Comparison of ENCODE assay signal across 1 cellular context in the genomic region with DNA sequence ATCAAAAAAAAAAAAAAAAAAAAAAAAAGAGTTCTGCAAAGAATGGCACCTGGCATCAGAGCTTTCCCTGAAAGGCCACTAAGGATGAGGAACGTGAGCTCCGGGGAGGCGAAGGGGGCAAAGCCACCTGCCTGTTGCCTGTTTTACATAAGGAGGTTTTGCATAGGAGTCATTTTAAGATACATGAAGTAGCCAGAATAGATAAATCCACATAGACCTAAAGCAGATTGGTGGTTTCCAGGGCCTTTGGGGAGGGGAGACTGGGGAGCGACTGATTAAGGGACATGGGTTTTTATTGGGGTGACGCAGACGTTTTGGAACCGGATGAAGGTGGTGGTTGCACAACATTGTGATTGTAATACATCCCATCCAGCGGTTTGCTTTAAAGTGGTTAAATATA.
TF ChIP-seq lines count a peak whose summit lies in the region.

No MANE protein-coding gene starts in this region.

TF ChIP-seq in WTC11, 78 proteins besides CTCF, POLR2A, EP300 and RAD21 (continued from another document):
- TF ChIP-seq, protein P1, sequence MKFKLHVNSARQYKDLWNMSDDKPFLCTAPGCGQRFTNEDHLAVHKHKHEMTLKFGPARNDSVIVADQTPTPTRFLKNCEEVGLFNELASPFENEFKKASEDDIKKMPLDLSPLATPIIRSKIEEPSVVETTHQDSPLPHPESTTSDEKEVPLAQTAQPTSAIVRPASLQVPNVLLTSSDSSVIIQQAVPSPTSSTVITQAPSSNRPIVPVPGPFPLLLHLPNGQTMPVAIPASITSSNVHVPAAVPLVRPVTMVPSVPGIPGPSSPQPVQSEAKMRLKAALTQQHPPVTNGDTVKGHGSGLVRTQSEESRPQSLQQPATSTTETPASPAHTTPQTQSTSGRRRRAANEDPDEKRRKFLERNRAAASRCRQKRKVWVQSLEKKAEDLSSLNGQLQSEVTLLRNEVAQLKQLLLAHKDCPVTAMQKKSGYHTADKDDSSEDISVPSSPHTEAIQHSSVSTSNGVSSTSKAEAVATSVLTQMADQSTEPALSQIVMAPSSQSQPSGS (CRISPR knock-in tag; IDR thresholded peaks at IDR 0.05; ENCODE audit: borderline replicate concordance, low read depth) = no peak
- TF ChIP-seq SP1 (CRISPR knock-in tag; conservative IDR thresholded peaks at IDR 0.05) (no peak), IRF2 (CRISPR knock-in tag; IDR thresholded peaks at IDR 0.05; ENCODE audit: borderline replicate concordance, low read depth) (no peak), ZNF317 (CRISPR knock-in tag; IDR thresholded peaks at IDR 0.05; ENCODE audit: borderline replicate concordance, low read depth) (no peak), ZNF263 (CRISPR knock-in tag; IDR thresholded peaks at IDR 0.05; ENCODE audit: low read depth) (no peak), ETV6 (CRISPR knock-in tag; IDR thresholded peaks at IDR 0.05) (no peak), NFE2L1 (CRISPR knock-in tag; IDR thresholded peaks at IDR 0.05) (no peak), TEAD4 (CRISPR knock-in tag; IDR thresholded peaks at IDR 0.05) (no peak)
- TF ChIP-seq, protein P2, sequence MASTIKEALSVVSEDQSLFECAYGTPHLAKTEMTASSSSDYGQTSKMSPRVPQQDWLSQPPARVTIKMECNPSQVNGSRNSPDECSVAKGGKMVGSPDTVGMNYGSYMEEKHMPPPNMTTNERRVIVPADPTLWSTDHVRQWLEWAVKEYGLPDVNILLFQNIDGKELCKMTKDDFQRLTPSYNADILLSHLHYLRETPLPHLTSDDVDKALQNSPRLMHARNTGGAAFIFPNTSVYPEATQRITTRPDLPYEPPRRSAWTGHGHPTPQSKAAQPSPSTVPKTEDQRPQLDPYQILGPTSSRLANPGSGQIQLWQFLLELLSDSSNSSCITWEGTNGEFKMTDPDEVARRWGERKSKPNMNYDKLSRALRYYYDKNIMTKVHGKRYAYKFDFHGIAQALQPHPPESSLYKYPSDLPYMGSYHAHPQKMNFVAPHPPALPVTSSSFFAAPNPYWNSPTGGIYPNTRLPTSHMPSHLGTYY (CRISPR knock-in tag; IDR thresholded peaks at IDR 0.05) = no peak
- TF ChIP-seq, protein P3, sequence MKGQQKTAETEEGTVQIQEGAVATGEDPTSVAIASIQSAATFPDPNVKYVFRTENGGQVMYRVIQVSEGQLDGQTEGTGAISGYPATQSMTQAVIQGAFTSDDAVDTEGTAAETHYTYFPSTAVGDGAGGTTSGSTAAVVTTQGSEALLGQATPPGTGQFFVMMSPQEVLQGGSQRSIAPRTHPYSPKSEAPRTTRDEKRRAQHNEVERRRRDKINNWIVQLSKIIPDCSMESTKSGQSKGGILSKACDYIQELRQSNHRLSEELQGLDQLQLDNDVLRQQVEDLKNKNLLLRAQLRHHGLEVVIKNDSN (CRISPR knock-in tag; IDR thresholded peaks at IDR 0.05) = no peak
- TF ChIP-seq, protein P4, sequence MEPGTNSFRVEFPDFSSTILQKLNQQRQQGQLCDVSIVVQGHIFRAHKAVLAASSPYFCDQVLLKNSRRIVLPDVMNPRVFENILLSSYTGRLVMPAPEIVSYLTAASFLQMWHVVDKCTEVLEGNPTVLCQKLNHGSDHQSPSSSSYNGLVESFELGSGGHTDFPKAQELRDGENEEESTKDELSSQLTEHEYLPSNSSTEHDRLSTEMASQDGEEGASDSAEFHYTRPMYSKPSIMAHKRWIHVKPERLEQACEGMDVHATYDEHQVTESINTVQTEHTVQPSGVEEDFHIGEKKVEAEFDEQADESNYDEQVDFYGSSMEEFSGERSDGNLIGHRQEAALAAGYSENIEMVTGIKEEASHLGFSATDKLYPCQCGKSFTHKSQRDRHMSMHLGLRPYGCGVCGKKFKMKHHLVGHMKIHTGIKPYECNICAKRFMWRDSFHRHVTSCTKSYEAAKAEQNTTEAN (CRISPR knock-in tag; IDR thresholded peaks at IDR 0.05) = no peak
